In the genomic region with DNA sequence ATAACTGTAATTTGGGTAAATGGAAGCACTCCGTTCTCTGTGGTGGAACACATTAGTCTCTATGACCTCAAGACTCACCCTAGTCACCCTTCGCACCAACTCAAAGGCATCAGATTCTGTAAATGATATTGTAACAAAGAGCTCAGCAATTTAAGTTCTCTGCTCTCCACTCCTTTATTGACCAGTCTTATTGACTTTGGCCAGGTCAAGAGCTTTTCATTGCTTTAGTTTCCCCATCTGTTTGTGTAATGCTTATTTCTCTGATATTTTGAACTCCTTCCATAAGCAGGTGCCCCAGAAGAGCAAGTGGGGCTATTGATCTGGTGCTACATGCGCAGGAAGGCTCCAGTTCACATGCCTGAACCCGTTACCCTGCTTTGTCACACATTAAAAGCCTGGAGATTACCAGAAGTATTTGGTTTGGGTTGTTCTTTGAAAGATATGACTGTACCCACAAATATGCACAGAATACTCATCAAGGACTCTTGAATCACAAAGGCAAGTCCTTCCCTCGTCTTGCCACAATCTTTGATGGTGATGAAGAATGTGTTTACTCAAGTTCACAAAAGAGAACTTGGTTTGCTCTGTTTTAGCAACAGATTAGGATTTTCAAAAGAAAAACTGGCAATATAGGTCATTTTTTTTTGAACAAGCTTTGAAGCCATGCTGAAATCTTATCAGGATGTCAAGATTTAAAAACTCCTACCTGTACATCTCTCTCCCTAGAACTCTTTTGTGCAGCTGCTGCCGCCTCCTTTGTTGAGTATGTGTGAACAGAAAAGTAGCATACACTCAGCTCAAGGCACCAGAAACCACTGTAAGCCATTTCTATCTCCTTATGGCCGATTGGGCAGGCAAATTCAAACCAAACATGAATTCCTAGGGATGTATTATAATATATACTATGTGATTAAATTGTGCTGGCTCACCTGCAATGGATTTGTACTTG, we compare ENCODE assay signal across 12 cellular contexts.
DNase-seq lines count a peak whose midpoint lies in the region; ATAC-seq and TF ChIP-seq lines count a peak whose summit lies in the region.
"Had no signal": no experiment of that assay in that cellular context is flagged by ENCODE, and none has a peak within 500 bp of the region (broad histone marks: within the 10 kb centered on the region; RNA-seq: fewer than 3 reads in every experiment).

No MANE protein-coding gene starts in this region.

- H3K36me3 Mint-ChIP-seq in Calu3 (ENCODE audit: insufficient read depth, unreplicated experiment): no peaks in the 10 kb centered on the region

- H3K4me3 Mint-ChIP-seq in Calu3 (ENCODE audit: low read depth, unreplicated experiment): no peak overlapping the region

- BruUV-seq in Calu3 (replicated peaks; lab: Mats Ljungman, UMichigan): no TSS peak

- peaks cover 57% of the 10 kb centered on the region for H3K4me1 Mint-ChIP-seq in Calu3 (ENCODE audit: low read depth, unreplicated experiment)

- H3K4me3 ChIP-seq in choroid plexus epithelial cell (ENCODE audit: low read depth, low read length): no peak overlapping the region
- H3K4me3 ChIP-seq: thyroid gland had no signal

- ATAC-seq in GM21381 (IDR thresholded peaks at IDR 0.05; ENCODE audit: unreplicated experiment): no peak

- CTCF ChIA-PET in Calu3 (lab: Charles Lee): interaction anchor here (0.6 to 1.1 kb wide), 5 partner anchors 9 to 964 kb away, joined by 3 to 5 read pairs (median 3); no protein-coding TSS in a partner anchor

- intact Hi-C loops in Calu3 (cut with micrococcal nuclease; ENCODE audit: unreplicated experiment): no loop called here

- peak; percentile 48 for DNase-seq in Calu3
- peak; percentile 28 for DNase-seq in LoVo (ENCODE audit: low spot score)
- peak; percentile 92 for DNase-seq in choroid plexus epithelial cell (ENCODE audit: low read depth)
- DNase-seq in myocyte (ENCODE audit: low read depth): peak; percentile 41
- DNase-seq in HuH-7.5 (ENCODE audit: low spot score): no peak
- DNase-seq in DMS153 treated with DMSO at 0.1 percent for 48 hours (lab: John Stamatoyannopoulos, UW; ENCODE audit: unreplicated experiment): no peak
- DNase-seq in NCI-H82 (lab: John Stamatoyannopoulos, UW): no peak
- DNase-seq: activated CD8-positive, alpha-beta memory T cell treated with anti-CD3 and anti-CD28 coated beads, Interleukin-2, amount 50 U/mL, for 48 hours; GF-D8; NCI-H1092; thyroid gland had no signal

- TF ChIP-seq CTCF in Calu3 (IDR thresholded peaks at IDR 0.05; ENCODE audit: unreplicated experiment) (no peak), choroid plexus epithelial cell (conservative IDR thresholded peaks at IDR 0.05; ENCODE audit: low read depth, low read length) (no peak)

- H3K27me3 Mint-ChIP-seq in Calu3 (ENCODE audit: unreplicated experiment): no peaks in the 10 kb centered on the region

- H3K27ac Mint-ChIP-seq in Calu3 (ENCODE audit: unreplicated experiment): peak overlapping the region; percentile 32

- no peaks in the 10 kb centered on the region for H3K9me3 Mint-ChIP-seq in Calu3 (ENCODE audit: low read depth, unreplicated experiment)

Comparison
In these comparisons a context has a peak if more than half of its experiments do, and no peak if none do; other contexts are left out.
1. DNase-seq: peak in Calu3 (single experiment), LoVo (single experiment), choroid plexus epithelial cell (single experiment) and myocyte (single experiment); none in HuH-7.5 (single experiment), DMS153 treated with DMSO at 0.1 percent for 48 hours (single experiment) and NCI-H82 (single experiment).